In genomic region chr11:94880216-94880615, GRCh38 we compare ENCODE assay signal across 19 cellular contexts.
A peak's percentile ranks its signal among the peaks of the same experiment; 100 is the strongest.
DNase-seq lines count a peak whose midpoint lies in the region; ATAC-seq and TF ChIP-seq lines count a peak whose summit lies in the region.
"Had no signal": no experiment of that assay in that cellular context is flagged by ENCODE, and none has a peak within 500 bp of the region (broad histone marks: within the 10 kb centered on the region; RNA-seq: fewer than 3 reads in every experiment).

No MANE protein-coding gene starts in this region.

- H3K9ac ChIP-seq in HCT116 (ENCODE audit: low read length): no peak overlapping the region
- H3K9ac ChIP-seq: BLaER1 treated with 17β-estradiol and CSF1 and Interleukin-3, amounts not matched to agents 10 nM and 100 nM had no signal

- no peaks in the 10 kb centered on the region for H3K27me3 ChIP-seq in HCT116 (ENCODE audit: insufficient read depth, low read length)
- H3K27me3 ChIP-seq in RWPE2 (ENCODE audit: insufficient read depth, poor library complexity, severe bottlenecking): no peaks in the 10 kb centered on the region
- no peaks in the 10 kb centered on the region for H3K27me3 ChIP-seq in BE2C
- H3K27me3 ChIP-seq in effector memory CD4-positive, alpha-beta T cell (replicated peaks; ENCODE audit: control insufficient read depth, insufficient read depth, low read length, poor library complexity, severe bottlenecking): no peaks in the 10 kb centered on the region
- H3K27me3 ChIP-seq: adrenal gland; BLaER1 treated with 17β-estradiol and CSF1 and Interleukin-3, amounts not matched to agents 10 nM and 100 nM; heart right ventricle had no signal

- POLR2A ChIA-PET in HCT116 (lab: Charles Lee): no interaction called here

- intact Hi-C loops in HCT116 (cut with micrococcal nuclease): no loop called here

- H3K9me2 ChIP-seq in HCT116 (ENCODE audit: insufficient read depth): no peaks in the 10 kb centered on the region

- no TSS peak for BruUV-seq in HCT116 (replicated peaks; lab: Mats Ljungman, UMichigan)

- TF ChIP-seq POLR2A in HCT116 (IDR thresholded peaks at IDR 0.05; ENCODE audit: borderline replicate concordance, extremely low read depth, insufficient read depth, insufficient read length): no peak

- no peaks in the 10 kb centered on the region; a peak in 1 of 4 replicates for H3K36me3 ChIP-seq in HCT116 (ENCODE audit: control insufficient read depth in 1 of 2, insufficient read depth in 2 of 2, low read length in 2 of 2)
- H3K36me3 ChIP-seq in RWPE2 (ENCODE audit: low read depth): peaks cover 70% of the 10 kb centered on the region
- peaks cover 58% of the 10 kb centered on the region for H3K36me3 ChIP-seq in BE2C
- H3K36me3 ChIP-seq in effector memory CD4-positive, alpha-beta T cell (ENCODE audit: control insufficient read depth, insufficient read depth, low read length): no peaks in the 10 kb centered on the region
- H3K36me3 ChIP-seq: adrenal gland had no signal

- H3K79me2 ChIP-seq in HCT116 (ENCODE audit: insufficient read depth, low read length): no peaks in the 10 kb centered on the region

- no peak for TF ChIP-seq RAD21 in HCT116 (IDR thresholded peaks at IDR 0.05; ENCODE audit: low read depth)

- H3K27ac ChIP-seq in HCT116 (ENCODE audit: low read depth, low read length) (no peak overlapping the region), RWPE2 (ENCODE audit: poor library complexity, severe bottlenecking) (peak overlapping the region; percentile 55)
- H3K27ac ChIP-seq in effector memory CD4-positive, alpha-beta T cell (ENCODE audit: insufficient read depth, low read length, poor library complexity, severe bottlenecking): no peak overlapping the region
- H3K27ac ChIP-seq: adrenal gland; BLaER1 treated with 17β-estradiol and CSF1 and Interleukin-3, amounts not matched to agents 10 nM and 100 nM; heart right ventricle; SK-N-MC had no signal

- H3K4me1 ChIP-seq in HCT116 (ENCODE audit: control insufficient read depth in 1 of 2, insufficient read depth in 2 of 2, low read length in 2 of 2): peaks cover 18 to 46% of the 10 kb centered on the region in 2 experiments
- peaks cover 31% of the 10 kb centered on the region for H3K4me1 ChIP-seq in RWPE2 (ENCODE audit: insufficient read depth, poor library complexity, severe bottlenecking)
- H3K4me1 ChIP-seq in BE2C: peaks cover 3% of the 10 kb centered on the region
- no peaks in the 10 kb centered on the region for H3K4me1 ChIP-seq in effector memory CD4-positive, alpha-beta T cell (ENCODE audit: control insufficient read depth, insufficient read depth, low read length, poor library complexity, severe bottlenecking)

- no peak for TF ChIP-seq CTCF in HCT116 (IDR thresholded peaks at IDR 0.05 in 2 of 3, conservative IDR thresholded peaks at IDR 0.05 in 1 of 3; ENCODE audit: borderline replicate concordance in 1 of 3, insufficient read depth in 1 of 3, low read depth in 2 of 3, low read length in 2 of 3)
- no peak for TF ChIP-seq CTCF in RWPE2 (IDR thresholded peaks at IDR 0.05; ENCODE audit: poor library complexity, severe bottlenecking)
- no peak for TF ChIP-seq CTCF in BE2C (IDR thresholded peaks at IDR 0.05; ENCODE audit: low read depth, low read length)
- TF ChIP-seq CTCF in GM10266 (IDR thresholded peaks at IDR 0.05; ENCODE audit: control insufficient read depth, insufficient read depth, low read depth, missing control alignments): no peak

- RAD21 ChIA-PET in HCT116 (lab: Charles Lee; ENCODE audit: low non-redundant PET in 1 of 2, low total read pairs in 2 of 2, uncharacterized antibody in 2 of 2, unreplicated experiment in 2 of 2): no interaction called here

- peak overlapping the region; percentile 39 for H3K4me2 ChIP-seq in HCT116 (ENCODE audit: low read length)
- H3K4me2 ChIP-seq: BLaER1 treated with 17β-estradiol and CSF1 and Interleukin-3, amounts not matched to agents 10 nM and 100 nM had no signal

- peak; percentile 41; the same call in 1 of the 2 replicates for ATAC-seq in HCT116
- ATAC-seq in RWPE2 (ENCODE audit: low read depth): peak; percentile 91
- ATAC-seq: heart right ventricle; left ventricle myocardium superior; natural killer cell treated with Interleukin-12 subunit alpha and Interleukin-12 subunit beta and Interleukin-15 and Interleukin-18, amount 100 ng/mL, for 72 hours had no signal

- H3K9me3 ChIP-seq in HCT116 (ENCODE audit: control insufficient read depth in 1 of 2, insufficient read depth in 1 of 2, low read depth in 1 of 2, low read length in 2 of 2) (no peaks in the 10 kb centered on the region), RWPE2 (ENCODE audit: severe bottlenecking) (no peaks in the 10 kb centered on the region), BE2C (no peaks in the 10 kb centered on the region)
- H3K9me3 ChIP-seq in effector memory CD4-positive, alpha-beta T cell (ENCODE audit: control insufficient read depth, low read length): no peaks in the 10 kb centered on the region
- H3K9me3 ChIP-seq: adrenal gland; BLaER1 treated with 17β-estradiol and CSF1 and Interleukin-3, amounts not matched to agents 10 nM and 100 nM; heart right ventricle had no signal

- H4K20me1 ChIP-seq in HCT116 (ENCODE audit: insufficient read depth): no peaks in the 10 kb centered on the region

- peak; percentile 38 for DNase-seq in COLO668 (lab: John Stamatoyannopoulos, UW; ENCODE audit: unreplicated experiment)
- peak; percentile 41 for DNase-seq in HCT116 (ENCODE audit: low read depth, low spot score)
- no peak for DNase-seq in RWPE2 (ENCODE audit: low spot score)
- peak; percentile 39 for DNase-seq in iris pigment epithelial cell (ENCODE audit: low read depth)
- DNase-seq in BE2C: no peak
- DNase-seq in SW 1271 (lab: John Stamatoyannopoulos, UW): no peak
- no peak for DNase-seq in GM10266 (ENCODE audit: extremely low spot score)
- no peak for DNase-seq in effector memory CD4-positive, alpha-beta T cell
- DNase-seq: activated B cell treated with CpG ODN at 0.5 μM for 24 hours; activated CD8-positive, alpha-beta memory T cell treated with anti-CD3 and anti-CD28 coated beads, Interleukin-2, amount 50 U/mL, for 48 hours; adrenal gland; heart right ventricle; left ventricle myocardium superior; NCI-H1417 treated with DMSO at 0.1 percent for 48 hours; NCI-H82; retina had no signal

- no peak overlapping the region for H2AFZ ChIP-seq in HCT116 (ENCODE audit: low read depth, low read length, poor library complexity, severe bottlenecking)

- H3K4me3 ChIP-seq in HCT116 (replicated peaks in 1 of 2; ENCODE audit: low read depth in 1 of 2, low read length in 2 of 2) (no peak overlapping the region), RWPE2 (ENCODE audit: severe bottlenecking) (no peak overlapping the region), BE2C (ENCODE audit: low read depth, low read length) (no peak overlapping the region)
- no peak overlapping the region for H3K4me3 ChIP-seq in effector memory CD4-positive, alpha-beta T cell (ENCODE audit: insufficient read depth, low read depth, low read length, poor library complexity, severe bottlenecking)
- H3K4me3 ChIP-seq: adrenal gland; BLaER1 treated with 17β-estradiol and CSF1 and Interleukin-3, amounts not matched to agents 10 nM and 100 nM; heart right ventricle; SK-N-MC had no signal

- CTCF ChIA-PET in HCT116 (lab: Charles Lee): no interaction called here

TF ChIP-seq in HCT116, 20 proteins besides CTCF, POLR2A, EP300 and RAD21:
- TF ChIP-seq TCF7L2 (IDR thresholded peaks at IDR 0.05; ENCODE audit: borderline replicate concordance, extremely low read depth, insufficient read depth, insufficient read length) (no peak), FOSL1 (IDR thresholded peaks at IDR 0.05; ENCODE audit: low read depth) (peak; percentile 89), ATF3 (IDR thresholded peaks at IDR 0.05) (no peak), CEBPB (IDR thresholded peaks at IDR 0.05; ENCODE audit: low read depth) (no peak), ZFX (IDR thresholded peaks at IDR 0.05) (no peak), MAX (IDR thresholded peaks at IDR 0.05) (peak; percentile 39; the same call in 1 of the 2 replicates), EGR1 (IDR thresholded peaks at IDR 0.05; ENCODE audit: low read depth) (peak; percentile 18; the same call in 1 of the 2 replicates), ZNF274 (IDR thresholded peaks at IDR 0.05; ENCODE audit: low read depth, low read length) (no peak), ZBTB33 (IDR thresholded peaks at IDR 0.05; ENCODE audit: extremely low read depth, insufficient replicate concordance, low read length) (no peak), JUND (IDR thresholded peaks at IDR 0.05) (peak; percentile 79), SP1 (IDR thresholded peaks at IDR 0.05; ENCODE audit: low read depth) (peak; percentile 59), SRF (IDR thresholded peaks at IDR 0.05; ENCODE audit: low read depth) (peak; percentile 53; the same call in 1 of the 2 replicates), CBX3 (IDR thresholded peaks at IDR 0.05; ENCODE audit: low read depth) (peak; percentile 85)

Comparison
In these comparisons a context has a peak if more than half of its experiments do, and no peak if none do; other contexts are left out.
1. DNase-seq: peak in COLO668 (single experiment), HCT116 (single experiment) and iris pigment epithelial cell (single experiment); none in RWPE2 (single experiment), BE2C (single experiment), SW 1271 (0 of 2), GM10266 (single experiment) and effector memory CD4-positive, alpha-beta T cell (0 of 3).